ENCODE assay signal across 1 cellular context in the genomic region with DNA sequence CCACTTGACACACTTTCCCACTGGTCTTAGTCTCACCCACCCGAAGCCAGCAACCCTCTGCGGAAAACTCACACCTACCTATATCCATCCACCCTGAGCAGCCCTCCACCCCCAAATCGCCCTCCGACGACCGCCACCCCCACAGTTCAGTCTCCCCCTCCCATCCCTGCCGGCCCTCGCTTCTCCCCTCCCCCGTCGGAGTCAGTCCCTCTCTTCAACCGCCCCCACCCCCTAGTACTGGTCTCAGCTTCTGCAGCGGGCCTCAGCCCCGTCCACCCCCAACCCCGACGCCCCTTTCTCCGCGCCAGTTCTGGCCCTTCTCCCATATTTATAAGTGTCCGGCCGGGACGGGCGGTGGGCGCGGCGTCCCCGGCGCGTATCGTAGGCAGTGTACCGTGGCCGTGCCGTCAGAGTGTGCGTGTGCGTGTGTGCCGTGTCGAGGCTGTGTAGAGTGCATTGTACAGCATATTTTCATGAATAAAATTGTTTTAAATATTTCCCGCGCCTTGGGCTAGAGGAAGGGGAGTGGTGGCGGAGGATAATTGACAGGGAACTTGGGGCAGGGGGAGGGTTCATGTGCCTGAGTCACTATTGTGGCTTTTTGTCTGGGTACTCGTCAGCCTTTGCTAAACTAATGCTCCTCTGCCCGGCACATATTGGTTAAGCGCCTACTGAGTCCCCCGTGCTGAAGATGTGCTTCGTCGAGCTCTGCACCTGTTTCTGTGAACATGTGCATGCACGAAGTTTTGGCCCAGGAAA.
TF ChIP-seq lines count a peak whose summit lies in the region.

No MANE protein-coding gene starts in this region.

TF ChIP-seq in IMR-90, 13 proteins besides CTCF, POLR2A, EP300 and RAD21 (continued from another document):
- no peak for TF ChIP-seq CEBPB (IDR thresholded peaks at IDR 0.05; ENCODE audit: low read depth, low read length)
